35 cellular contexts compared by ENCODE assay signal in genomic region chr1:81672766-81673165, GRCh38.
"Had no signal": no experiment of that assay in that cellular context is flagged by ENCODE, and none has a peak within 500 bp of the region (broad histone marks: within the 10 kb centered on the region; RNA-seq: fewer than 3 reads in every experiment).

No MANE protein-coding gene starts in this region.

- DNase-seq: activated B cell treated with CpG ODN at 0.5 μM for 24 hours; activated CD4-positive, alpha-beta memory T cell treated with anti-CD3 and anti-CD28 coated beads for 36 hours; activated CD4-positive, alpha-beta T cell treated with anti-CD3 and anti-CD28 coated beads, Interleukin-2, amount 10 ng/mL, durations not matched to agents 24 days and 14 days; activated CD8-positive, alpha-beta memory T cell treated with anti-CD3 and anti-CD28 coated beads, Interleukin-2, amount 10 ng/mL, durations not matched to agents 7 days and 5 days; activated CD8-positive, alpha-beta memory T cell treated with anti-CD3 and anti-CD28 coated beads, Interleukin-2, amount 50 U/mL, for 4 hours; activated CD8-positive, alpha-beta T cell treated with anti-CD3 and anti-CD28 coated beads, Interleukin-2, amount 10 ng/mL, durations not matched to agents 7 days and 5 days; activated gamma-delta T cell; activated naive CD4-positive, alpha-beta T cell; activated naive CD4-positive, alpha-beta T cell treated with anti-CD3 and anti-CD28 coated beads, Interleukin-2, amount 10 ng/mL, durations not matched to agents 7 days and 5 days; activated naive CD8-positive, alpha-beta T cell treated with anti-CD3 and anti-CD28 coated beads, Interleukin-2, amount 10 ng/mL, durations not matched to agents 7 days and 5 days; activated T-cell treated with anti-CD3 and anti-CD28 coated beads, Interleukin-2, amount 50 U/mL, for 1 hour; activated T-cell treated with anti-CD3 and anti-CD28 coated beads, Interleukin-2, amount 50 U/mL, for 72 hours; brain microvascular endothelial cell; central memory CD4-positive, alpha-beta T cell; cerebellar nuclear complex; dorsolateral prefrontal cortex; effector memory CD4-positive, alpha-beta T cell; endodermal cell; erythroblast; esophagus squamous epithelium; foreskin keratinocyte; gastrocnemius medialis; glutamatergic neuron; heart left ventricle; T-helper 1 cell; T-helper 17 cell; T1000; WERI-Rb-1 had no signal

- H3K36me3 ChIP-seq: ascending aorta, brain microvascular endothelial cell, cardiac muscle cell, esophagus squamous epithelium, gastrocnemius medialis, heart left ventricle, WERI-Rb-1 had no signal

- H3K9me3 ChIP-seq: ascending aorta, esophagus squamous epithelium, gastrocnemius medialis, heart left ventricle had no signal

- H3K27me3 ChIP-seq: ascending aorta, brain microvascular endothelial cell, cardiac muscle cell, dorsolateral prefrontal cortex, esophagus squamous epithelium, foreskin keratinocyte, gastrocnemius medialis, heart left ventricle had no signal

- H3K27ac ChIP-seq: ascending aorta, brain microvascular endothelial cell, cardiac muscle cell, coronary artery, dorsolateral prefrontal cortex, esophagus squamous epithelium, foreskin keratinocyte, gastrocnemius medialis, heart left ventricle, WERI-Rb-1 had no signal

- H3K4me1 Mint-ChIP-seq: activated B cell treated with CpG ODN at 0.5 μM for 24 hours; activated CD4-positive, alpha-beta T cell treated with anti-CD3 and anti-CD28 coated beads, Interleukin-2, amount 10 ng/mL, durations not matched to agents 24 days and 14 days; activated CD8-positive, alpha-beta memory T cell treated with anti-CD3 and anti-CD28 coated beads, Interleukin-2, amount 10 ng/mL, durations not matched to agents 7 days and 5 days; activated naive CD4-positive, alpha-beta T cell treated with anti-CD3 and anti-CD28 coated beads, Interleukin-2, amount 10 ng/mL, durations not matched to agents 7 days and 5 days; activated naive CD8-positive, alpha-beta T cell treated with anti-CD3 and anti-CD28 coated beads, Interleukin-2, amount 10 ng/mL, durations not matched to agents 7 days and 5 days; endodermal cell; T-helper 17 cell had no signal

- H3K27me3 Mint-ChIP-seq: activated B cell treated with CpG ODN at 0.5 μM for 24 hours; activated CD4-positive, alpha-beta memory T cell treated with anti-CD3 and anti-CD28 coated beads for 36 hours; activated CD4-positive, alpha-beta T cell treated with anti-CD3 and anti-CD28 coated beads, Interleukin-2, amount 10 ng/mL, durations not matched to agents 24 days and 14 days; activated CD8-positive, alpha-beta memory T cell treated with anti-CD3 and anti-CD28 coated beads, Interleukin-2, amount 10 ng/mL, durations not matched to agents 7 days and 5 days; activated naive CD4-positive, alpha-beta T cell treated with anti-CD3 and anti-CD28 coated beads, Interleukin-2, amount 10 ng/mL, durations not matched to agents 7 days and 5 days; activated naive CD8-positive, alpha-beta T cell treated with anti-CD3 and anti-CD28 coated beads, Interleukin-2, amount 10 ng/mL, durations not matched to agents 7 days and 5 days; dendritic cell treated with granulocyte-macrophage colony-stimulating factor and Interleukin-4, amounts not matched to agents 40 ng/mL and 50 ng/mL, for 4 days; T-helper 17 cell had no signal

- ATAC-seq: activated CD4-positive, CD25-positive, alpha-beta regulatory T cell treated with anti-CD3 and anti-CD28 coated beads, Interleukin-2, amount 50 U/mL, for 24 hours; activated CD8-positive, alpha-beta memory T cell treated with anti-CD3 and anti-CD28 coated beads, Interleukin-2, amount 10 ng/mL, durations not matched to agents 7 days and 5 days; activated CD8-positive, alpha-beta T cell treated with anti-CD3 and anti-CD28 coated beads, Interleukin-2, amount 10 ng/mL, durations not matched to agents 7 days and 5 days; activated naive CD4-positive, alpha-beta T cell treated with anti-CD3 and anti-CD28 coated beads, Interleukin-2, amount 50 U/mL, for 72 hours; activated T-cell treated with anti-CD3 and anti-CD28 coated beads, Interleukin-2, amount 50 U/mL, for 72 hours; foreskin keratinocyte; gastrocnemius medialis; heart left ventricle; T-helper 17 cell had no signal

- H3K4me3 Mint-ChIP-seq: activated B cell treated with CpG ODN at 0.5 μM for 24 hours; activated CD4-positive, alpha-beta memory T cell treated with anti-CD3 and anti-CD28 coated beads for 36 hours; activated CD4-positive, alpha-beta T cell treated with anti-CD3 and anti-CD28 coated beads, Interleukin-2, amount 10 ng/mL, durations not matched to agents 24 days and 14 days; activated CD8-positive, alpha-beta memory T cell treated with anti-CD3 and anti-CD28 coated beads, Interleukin-2, amount 10 ng/mL, durations not matched to agents 7 days and 5 days; activated CD8-positive, alpha-beta T cell treated with anti-CD3 and anti-CD28 coated beads, Interleukin-2, amount 10 ng/mL, durations not matched to agents 7 days and 5 days; activated naive CD4-positive, alpha-beta T cell treated with anti-CD3 and anti-CD28 coated beads, Interleukin-2, amount 10 ng/mL, durations not matched to agents 7 days and 5 days; activated naive CD8-positive, alpha-beta T cell treated with anti-CD3 and anti-CD28 coated beads, Interleukin-2, amount 10 ng/mL, durations not matched to agents 7 days and 5 days; activated T-cell treated with anti-CD3 and anti-CD28 coated beads, Interleukin-2, amount 50 U/mL, for 72 hours; dendritic cell treated with granulocyte-macrophage colony-stimulating factor and Interleukin-4, amounts not matched to agents 40 ng/mL and 50 ng/mL, for 4 days; endodermal cell; T-helper 17 cell; T-helper 2 cell treated with Interferon-gamma antibody and Interleukin-4, amounts not matched to agents 5 μg/mL and 100 μg/mL, for 36 hours had no signal

- H3K36me3 Mint-ChIP-seq: activated CD4-positive, alpha-beta memory T cell treated with anti-CD3 and anti-CD28 coated beads for 36 hours; activated CD8-positive, alpha-beta memory T cell treated with anti-CD3 and anti-CD28 coated beads, Interleukin-2, amount 10 ng/mL, durations not matched to agents 7 days and 5 days; activated naive CD4-positive, alpha-beta T cell treated with anti-CD3 and anti-CD28 coated beads, Interleukin-2, amount 10 ng/mL, durations not matched to agents 7 days and 5 days; activated naive CD4-positive, alpha-beta T cell treated with anti-CD3 and anti-CD28 coated beads, Interleukin-2, amount 50 U/mL, for 72 hours; activated naive CD8-positive, alpha-beta T cell treated with anti-CD3 and anti-CD28 coated beads, Interleukin-2, amount 10 ng/mL, durations not matched to agents 7 days and 5 days had no signal

- H3K27ac Mint-ChIP-seq: activated B cell treated with CpG ODN at 0.5 μM for 24 hours; activated CD4-positive, alpha-beta memory T cell treated with anti-CD3 and anti-CD28 coated beads for 36 hours; activated CD4-positive, alpha-beta T cell treated with anti-CD3 and anti-CD28 coated beads, Interleukin-2, amount 10 ng/mL, durations not matched to agents 24 days and 14 days; activated CD8-positive, alpha-beta memory T cell treated with anti-CD3 and anti-CD28 coated beads, Interleukin-2, amount 10 ng/mL, durations not matched to agents 7 days and 5 days; activated CD8-positive, alpha-beta T cell treated with anti-CD3 and anti-CD28 coated beads, Interleukin-2, amount 10 ng/mL, durations not matched to agents 7 days and 5 days; activated naive CD4-positive, alpha-beta T cell treated with anti-CD3 and anti-CD28 coated beads, Interleukin-2, amount 10 ng/mL, durations not matched to agents 7 days and 5 days; activated naive CD4-positive, alpha-beta T cell treated with anti-CD3 and anti-CD28 coated beads, Interleukin-2, amount 50 U/mL, for 72 hours; activated naive CD8-positive, alpha-beta T cell treated with anti-CD3 and anti-CD28 coated beads, Interleukin-2, amount 10 ng/mL, durations not matched to agents 7 days and 5 days; activated T-cell treated with anti-CD3 and anti-CD28 coated beads, Interleukin-2, amount 50 U/mL, for 72 hours; dendritic cell treated with granulocyte-macrophage colony-stimulating factor and Interleukin-4, amounts not matched to agents 40 ng/mL and 50 ng/mL, for 4 days; endodermal cell; T-helper 17 cell; T-helper 2 cell treated with Interferon-gamma antibody and Interleukin-4, amounts not matched to agents 5 μg/mL and 100 μg/mL, for 36 hours had no signal

- H3K4me3 ChIP-seq: ascending aorta, cardiac muscle cell, coronary artery, dorsolateral prefrontal cortex, esophagus squamous epithelium, gastrocnemius medialis, heart left ventricle had no signal

- H3K9me3 Mint-ChIP-seq: activated B cell treated with CpG ODN at 0.5 μM for 24 hours; activated CD4-positive, alpha-beta T cell treated with anti-CD3 and anti-CD28 coated beads, Interleukin-2, amount 10 ng/mL, durations not matched to agents 24 days and 14 days; activated naive CD8-positive, alpha-beta T cell treated with anti-CD3 and anti-CD28 coated beads, Interleukin-2, amount 10 ng/mL, durations not matched to agents 7 days and 5 days; endodermal cell; T-helper 2 cell treated with Interferon-gamma antibody and Interleukin-4, amounts not matched to agents 5 μg/mL and 100 μg/mL, for 36 hours had no signal

- H3K4me1 ChIP-seq: ascending aorta, foreskin keratinocyte, gastrocnemius medialis had no signal
